ENCODE assay signal across 9 cellular contexts in the genomic region with DNA sequence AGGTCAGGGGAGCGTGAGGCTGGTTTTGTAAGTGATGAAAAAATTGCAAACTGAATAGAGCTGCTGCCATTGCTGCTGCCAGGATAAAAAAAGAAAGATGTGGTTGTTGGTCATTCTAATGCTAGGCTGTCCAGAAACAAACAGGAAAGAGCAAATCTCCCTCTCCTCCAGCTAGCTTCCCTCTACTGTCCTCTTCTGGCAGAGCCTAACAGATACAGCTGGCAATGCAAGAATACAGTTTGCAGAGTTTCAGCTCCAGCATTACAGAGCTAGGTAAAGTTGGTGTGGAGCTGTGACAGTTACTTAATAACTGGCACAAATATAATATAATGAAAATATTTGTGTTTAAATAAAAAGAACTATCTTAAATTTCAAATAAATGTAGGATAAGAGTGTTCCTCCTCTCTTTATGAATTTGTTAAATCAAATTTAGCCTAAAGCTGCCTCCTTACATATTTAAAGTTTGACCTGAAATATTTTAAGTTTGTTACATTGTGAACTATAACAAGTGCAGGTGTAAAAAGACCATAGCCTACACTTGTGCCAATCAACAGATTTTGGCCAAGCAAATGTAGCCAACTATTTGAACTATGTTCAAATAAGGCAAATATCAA.
DNase-seq lines count a peak whose midpoint lies in the region; TF ChIP-seq lines count a peak whose summit lies in the region.
"Had no signal": no experiment of that assay in that cellular context is flagged by ENCODE, and none has a peak within 500 bp of the region (broad histone marks: within the 10 kb centered on the region; RNA-seq: fewer than 3 reads in every experiment).

No MANE protein-coding gene starts in this region.

- TF ChIP-seq RAD21 in Ishikawa (IDR thresholded peaks at IDR 0.05; ENCODE audit: low read depth) = peak; percentile 34; the same call in 1 of the 2 replicates

- H3K4me3 ChIP-seq in epithelial cell of esophagus (ENCODE audit: low read length) = no peak overlapping the region
- H3K4me3 ChIP-seq: SJSA1 had no signal

- DNase-seq in SIG-M5 treated with dmso at 0.1 percent for 504 hours (lab: John Stamatoyannopoulos, UW; ENCODE audit: unreplicated experiment) = peak; percentile 17
- DNase-seq in SIG-M5 (lab: John Stamatoyannopoulos, UW) = no peak
- peak; percentile 7 for DNase-seq in epithelial cell of esophagus (ENCODE audit: low read depth)
- peak; percentile 67 for DNase-seq in superior temporal gyrus (ENCODE audit: extremely low spot score)
- DNase-seq in dedifferentiated amniotic fluid mesenchymal stem cell (ENCODE audit: extremely low spot score) = no peak
- DNase-seq in kidney glomerular epithelial cell (lab: John Stamatoyannopoulos, UW) = no peak
- no peak for DNase-seq in HuH-7.5 (ENCODE audit: low spot score)

- peak; percentile 69 for TF ChIP-seq CTCF in epithelial cell of esophagus (IDR thresholded peaks at IDR 0.05; ENCODE audit: insufficient read depth, low read depth, low read length, missing control alignments)

- TF ChIP-seq EP300 in Ishikawa (IDR thresholded peaks at IDR 0.05; ENCODE audit: borderline replicate concordance) = no peak

TF ChIP-seq in Ishikawa, 13 proteins besides CTCF, POLR2A, EP300 and RAD21:
- TF ChIP-seq TEAD4 (IDR thresholded peaks at IDR 0.05) = no peak
- TF ChIP-seq, protein P1, sequence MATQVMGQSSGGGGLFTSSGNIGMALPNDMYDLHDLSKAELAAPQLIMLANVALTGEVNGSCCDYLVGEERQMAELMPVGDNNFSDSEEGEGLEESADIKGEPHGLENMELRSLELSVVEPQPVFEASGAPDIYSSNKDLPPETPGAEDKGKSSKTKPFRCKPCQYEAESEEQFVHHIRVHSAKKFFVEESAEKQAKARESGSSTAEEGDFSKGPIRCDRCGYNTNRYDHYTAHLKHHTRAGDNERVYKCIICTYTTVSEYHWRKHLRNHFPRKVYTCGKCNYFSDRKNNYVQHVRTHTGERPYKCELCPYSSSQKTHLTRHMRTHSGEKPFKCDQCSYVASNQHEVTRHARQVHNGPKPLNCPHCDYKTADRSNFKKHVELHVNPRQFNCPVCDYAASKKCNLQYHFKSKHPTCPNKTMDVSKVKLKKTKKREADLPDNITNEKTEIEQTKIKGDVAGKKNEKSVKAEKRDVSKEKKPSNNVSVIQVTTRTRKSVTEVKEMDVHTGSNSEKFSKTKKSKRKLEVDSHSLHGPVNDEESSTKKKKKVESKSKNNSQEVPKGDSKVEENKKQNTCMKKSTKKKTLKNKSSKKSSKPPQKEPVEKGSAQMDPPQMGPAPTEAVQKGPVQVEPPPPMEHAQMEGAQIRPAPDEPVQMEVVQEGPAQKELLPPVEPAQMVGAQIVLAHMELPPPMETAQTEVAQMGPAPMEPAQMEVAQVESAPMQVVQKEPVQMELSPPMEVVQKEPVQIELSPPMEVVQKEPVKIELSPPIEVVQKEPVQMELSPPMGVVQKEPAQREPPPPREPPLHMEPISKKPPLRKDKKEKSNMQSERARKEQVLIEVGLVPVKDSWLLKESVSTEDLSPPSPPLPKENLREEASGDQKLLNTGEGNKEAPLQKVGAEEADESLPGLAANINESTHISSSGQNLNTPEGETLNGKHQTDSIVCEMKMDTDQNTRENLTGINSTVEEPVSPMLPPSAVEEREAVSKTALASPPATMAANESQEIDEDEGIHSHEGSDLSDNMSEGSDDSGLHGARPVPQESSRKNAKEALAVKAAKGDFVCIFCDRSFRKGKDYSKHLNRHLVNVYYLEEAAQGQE (IDR thresholded peaks at IDR 0.05; ENCODE audit: low read depth) = no peak
- TF ChIP-seq YY1 (IDR thresholded peaks at IDR 0.05; ENCODE audit: low read depth) = no peak
- no peak for TF ChIP-seq CEBPB (IDR thresholded peaks at IDR 0.05)
- no peak for TF ChIP-seq NFIC (IDR thresholded peaks at IDR 0.05)
- no peak for TF ChIP-seq ZBTB7A (IDR thresholded peaks at IDR 0.05; ENCODE audit: low read depth)
- no peak for TF ChIP-seq EGR1 (IDR thresholded peaks at IDR 0.05)
- no peak for TF ChIP-seq FOXM1 (IDR thresholded peaks at IDR 0.05; ENCODE audit: borderline replicate concordance, low read depth)
- TF ChIP-seq TCF12 (IDR thresholded peaks at IDR 0.05; ENCODE audit: low read depth) = no peak
- TF ChIP-seq, protein P2, sequence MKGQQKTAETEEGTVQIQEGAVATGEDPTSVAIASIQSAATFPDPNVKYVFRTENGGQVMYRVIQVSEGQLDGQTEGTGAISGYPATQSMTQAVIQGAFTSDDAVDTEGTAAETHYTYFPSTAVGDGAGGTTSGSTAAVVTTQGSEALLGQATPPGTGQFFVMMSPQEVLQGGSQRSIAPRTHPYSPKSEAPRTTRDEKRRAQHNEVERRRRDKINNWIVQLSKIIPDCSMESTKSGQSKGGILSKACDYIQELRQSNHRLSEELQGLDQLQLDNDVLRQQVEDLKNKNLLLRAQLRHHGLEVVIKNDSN (IDR thresholded peaks at IDR 0.05) = no peak
- TF ChIP-seq, protein P3, sequence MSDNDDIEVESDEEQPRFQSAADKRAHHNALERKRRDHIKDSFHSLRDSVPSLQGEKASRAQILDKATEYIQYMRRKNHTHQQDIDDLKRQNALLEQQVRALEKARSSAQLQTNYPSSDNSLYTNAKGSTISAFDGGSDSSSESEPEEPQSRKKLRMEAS (IDR thresholded peaks at IDR 0.05) = no peak
- TF ChIP-seq CREB1 (IDR thresholded peaks at IDR 0.05; ENCODE audit: low read depth) = no peak
- no peak for TF ChIP-seq TAF1 (IDR thresholded peaks at IDR 0.05; ENCODE audit: low read depth)

Comparison
In these comparisons a context has a peak if more than half of its experiments do, and no peak if none do; other contexts are left out.
1. DNase-seq: peak in SIG-M5 treated with dmso at 0.1 percent for 504 hours (single experiment), epithelial cell of esophagus (single experiment) and superior temporal gyrus (single experiment); none in SIG-M5 (single experiment), dedifferentiated amniotic fluid mesenchymal stem cell (single experiment), kidney glomerular epithelial cell (single experiment) and HuH-7.5 (single experiment).